In genomic region chr14:21534576-21534975, GRCh38 we compare ENCODE assay signal across 2 cellular contexts.
TF ChIP-seq lines count a peak whose summit lies in the region.

No MANE protein-coding gene starts in this region.

TF ChIP-seq in HCT116, 20 proteins besides CTCF, POLR2A, EP300 and RAD21:
- no peak for TF ChIP-seq ZFX (IDR thresholded peaks at IDR 0.05)
- TF ChIP-seq SP1 (IDR thresholded peaks at IDR 0.05; ENCODE audit: low read depth) = no peak
- TF ChIP-seq JUND (IDR thresholded peaks at IDR 0.05) = no peak
- no peak for TF ChIP-seq POLR2AphosphoS5 (IDR thresholded peaks at IDR 0.05; ENCODE audit: low read depth, low read length)
- TF ChIP-seq CBX3 (IDR thresholded peaks at IDR 0.05; ENCODE audit: low read depth) = no peak
- TF ChIP-seq REST (IDR thresholded peaks at IDR 0.05; ENCODE audit: low read depth) = no peak
- no peak for TF ChIP-seq SIN3A (IDR thresholded peaks at IDR 0.05; ENCODE audit: low read depth)
- TF ChIP-seq EZH2phosphoT487 (IDR thresholded peaks at IDR 0.05; ENCODE audit: borderline replicate concordance) = no peak
- no peak for TF ChIP-seq ZNF274 (IDR thresholded peaks at IDR 0.05; ENCODE audit: low read depth, low read length)
- TF ChIP-seq TCF7L2 (IDR thresholded peaks at IDR 0.05; ENCODE audit: borderline replicate concordance, extremely low read depth, insufficient read depth, insufficient read length) = no peak
- TF ChIP-seq MAX (IDR thresholded peaks at IDR 0.05) = no peak
- TF ChIP-seq ZBTB33 (IDR thresholded peaks at IDR 0.05; ENCODE audit: extremely low read depth, insufficient replicate concordance, low read length) = no peak
TF ChIP-seq in HCT116: peak in this region for 0.

TF ChIP-seq in H1, 55 proteins besides CTCF, POLR2A, EP300 and RAD21:
- peak; percentile 40 for TF ChIP-seq ASH2L (IDR thresholded peaks at IDR 0.05; ENCODE audit: low read length)
- TF ChIP-seq HDAC2 (IDR thresholded peaks at IDR 0.05; ENCODE audit: borderline replicate concordance in 1 of 2, low read depth in 2 of 2, low read length in 2 of 2) = 0 out of 4 replicates have a peak, but pooled peaks of 1 of the 2 experiments have one; percentile 11
- TF ChIP-seq SP4 (IDR thresholded peaks at IDR 0.05; ENCODE audit: low read length) = peak; percentile 34; the same call in 1 of the 2 replicates
- TF ChIP-seq YY1 (IDR thresholded peaks at IDR 0.05; ENCODE audit: low read depth, low read length) = peak; percentile 9; the same call in 1 of the 2 replicates
- TF ChIP-seq HDAC6 (IDR thresholded peaks at IDR 0.05; ENCODE audit: low read depth, low read length) = no peak
- TF ChIP-seq TAF7 (optimal IDR thresholded peaks at IDR 0.05; ENCODE audit: borderline replicate concordance, low read depth, low read length) = peak; percentile 34
- TF ChIP-seq POLR2AphosphoS5 (IDR thresholded peaks at IDR 0.05; ENCODE audit: low read depth, low read length) = peak; percentile 84
- TF ChIP-seq SRF (IDR thresholded peaks at IDR 0.05; ENCODE audit: low read depth, low read length) = peak; percentile 37; the same call in 1 of the 2 replicates
- TF ChIP-seq TBP (IDR thresholded peaks at IDR 0.05; ENCODE audit: low read depth, low read length) = peak; percentile 85
- TF ChIP-seq SP1 (IDR thresholded peaks at IDR 0.05; ENCODE audit: low read depth, low read length) = peak; percentile 63
- TF ChIP-seq KDM4A (IDR thresholded peaks at IDR 0.05; ENCODE audit: low read depth, low read length, severe bottlenecking) = no peak
- TF ChIP-seq RNF2 (IDR thresholded peaks at IDR 0.05; ENCODE audit: borderline replicate concordance, low read depth, low read length, missing control alignments, poor library complexity, severe bottlenecking) = no peak
- TF ChIP-seq TEAD4 (IDR thresholded peaks at IDR 0.05; ENCODE audit: low read depth, low read length) = no peak
- TF ChIP-seq TAF1 (IDR thresholded peaks at IDR 0.05; ENCODE audit: low read depth, low read length) = peak; percentile 72
- no peak for TF ChIP-seq BRCA1 (IDR thresholded peaks at IDR 0.05; ENCODE audit: low read depth, low read length)
- TF ChIP-seq SIN3A (conservative IDR thresholded peaks at IDR 0.05 in 1 of 2, IDR thresholded peaks at IDR 0.05 in 1 of 2; ENCODE audit: low read depth in 1 of 2, low read length in 2 of 2) = 0 out of 4 replicates have a peak, but pooled peaks have one; percentile 24 to 45
- 0 out of 2 replicates have a peak, but pooled peaks have one; percentile 20 for TF ChIP-seq JUND (IDR thresholded peaks at IDR 0.05; ENCODE audit: low read length)
- TF ChIP-seq ATF2 (IDR thresholded peaks at IDR 0.05; ENCODE audit: low read length) = no peak; the same call in 1 of the 2 replicates
- peak; percentile 96 for TF ChIP-seq CEBPB (IDR thresholded peaks at IDR 0.05; ENCODE audit: low read depth, low read length)
